ENCODE assay signal across 10 cellular contexts in the genomic region with DNA sequence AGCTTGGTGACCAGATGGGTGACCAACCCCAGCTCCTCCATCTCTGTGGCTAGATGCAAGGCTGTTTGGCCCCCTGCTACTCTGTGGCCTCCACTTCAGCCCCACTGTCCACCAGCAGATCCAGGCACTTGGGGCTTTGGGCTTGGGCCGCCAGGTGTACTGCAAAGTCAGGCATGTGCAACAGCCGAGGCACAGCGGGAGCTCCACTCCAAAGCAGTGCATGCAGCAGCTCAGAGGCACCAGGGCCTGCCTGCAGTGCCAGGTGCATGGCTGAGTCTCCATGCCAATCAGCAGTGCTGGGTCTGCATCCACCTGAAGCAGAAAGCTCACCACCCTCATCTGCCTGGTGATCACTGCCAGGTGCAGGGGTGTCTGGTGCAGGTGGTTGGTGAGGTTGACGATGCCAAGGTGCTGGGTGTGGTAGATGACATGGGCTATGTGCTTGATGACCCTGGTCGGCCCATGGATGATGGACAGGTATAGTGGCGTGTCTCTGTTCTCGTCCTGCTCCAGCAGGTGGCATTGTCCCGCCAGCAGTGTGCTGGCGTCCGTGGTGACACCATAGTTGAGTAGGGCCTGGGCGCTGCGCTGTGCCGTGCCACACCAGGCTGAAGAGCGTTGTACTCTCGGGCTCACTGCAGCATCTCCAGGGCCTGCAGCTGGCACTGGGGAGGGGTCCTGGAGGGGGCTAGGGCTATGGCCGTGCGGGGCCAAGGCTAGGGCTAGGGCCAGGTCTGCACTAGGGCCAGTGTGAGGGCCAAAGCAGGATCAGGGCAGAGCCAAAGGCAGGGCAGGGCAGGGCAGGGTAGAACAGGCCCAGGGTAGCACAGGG. TPM values are rescaled to one million over a fixed set of nuclear protein-coding genes. Genes with fewer than 3 reads are reported as not detected.
A peak's percentile ranks its signal among the peaks of the same experiment; 100 is the strongest.
DNase-seq lines count a peak whose midpoint lies in the region; ATAC-seq and TF ChIP-seq lines count a peak whose summit lies in the region.
"Had no signal": no experiment of that assay in that cellular context is flagged by ENCODE, and none has a peak within 500 bp of the region (broad histone marks: within the 10 kb centered on the region; RNA-seq: fewer than 3 reads in every experiment).

No MANE protein-coding gene starts in this region.

- peak; percentile 21 for DNase-seq in M059J (ENCODE audit: low read depth)
- DNase-seq in UCSD-AML1 (lab: John Stamatoyannopoulos, UW; ENCODE audit: unreplicated experiment), result peak; percentile 21
- peak; percentile 72 for DNase-seq in neural progenitor cell (ENCODE audit: low spot score)
- no peak for DNase-seq in AG08396 (ENCODE audit: low spot score)
- DNase-seq in retina, result no peak
- DNase-seq: stimulated activated naive CD4-positive, alpha-beta T cell had no signal

- H3F3A ChIP-seq in neural progenitor cell (ENCODE audit: low read depth), result no peaks in the 10 kb centered on the region

- no peaks in the 10 kb centered on the region for H3K4me1 ChIP-seq in neural progenitor cell

- peaks cover 2% of the 10 kb centered on the region for H3K36me3 Mint-ChIP-seq in neural progenitor cell

- H3K4me2 ChIP-seq in neural progenitor cell, result no peak overlapping the region

- H3K27me3 Mint-ChIP-seq in neural progenitor cell (ENCODE audit: insufficient read depth, low read depth), result no peaks in the 10 kb centered on the region

- H3K36me3 ChIP-seq in neural progenitor cell, result no peaks in the 10 kb centered on the region
- H3K36me3 ChIP-seq: cardiac muscle cell had no signal

- no peak overlapping the region for H3K4me3 ChIP-seq in neural progenitor cell
- H3K4me3 ChIP-seq: cardiac muscle cell had no signal

- H3K27me3 ChIP-seq in neural progenitor cell, result peaks cover 7% of the 10 kb centered on the region

- no peak overlapping the region for H3K27ac Mint-ChIP-seq in neural progenitor cell

- ATAC-seq in HG02642 (IDR thresholded peaks at IDR 0.05; ENCODE audit: poor library complexity, unreplicated experiment), result no peak
- no peak for ATAC-seq in HG02763 (IDR thresholded peaks at IDR 0.05; ENCODE audit: unreplicated experiment)

- no peaks in the 10 kb centered on the region for H3K4me1 Mint-ChIP-seq in neural progenitor cell

- no peaks in the 10 kb centered on the region for H3K9me3 ChIP-seq in neural progenitor cell (ENCODE audit: low read depth)

- peak overlapping the region; percentile 68 for H2AFZ ChIP-seq in neural progenitor cell (replicated peaks)

- peaks cover 6% of the 10 kb centered on the region for H3K9me3 Mint-ChIP-seq in neural progenitor cell

- TF ChIP-seq CTCF in GM12874 (IDR thresholded peaks at IDR 0.05; ENCODE audit: insufficient read depth, low read depth, low read length) (peak; percentile 56), neural progenitor cell (IDR thresholded peaks at IDR 0.05) (peak; percentile 55)

- H3K27ac ChIP-seq in neural progenitor cell, result no peak overlapping the region
- H3K27ac ChIP-seq: cardiac muscle cell had no signal

- no peak overlapping the region for H3K4me3 Mint-ChIP-seq in neural progenitor cell

- no peak overlapping the region for H3K9ac ChIP-seq in neural progenitor cell

- no peaks in the 10 kb centered on the region for H3K79me2 ChIP-seq in neural progenitor cell (ENCODE audit: low read depth)

- H4K20me1 ChIP-seq in neural progenitor cell (ENCODE audit: low read depth), result no peaks in the 10 kb centered on the region

RNA-seq across cellular contexts. Expression of gene ANKRD62, which starts 1.0 kb away (rescaled TPM):
- total RNA-seq in M059J (2014; rRNA removed; shearing (Covaris generic)), result not detected in 2 replicates
- total RNA-seq in neural progenitor cell (ENCODE audit: low replicate concordance), result 0.15 TPM in 1 of 2 replicates, not detected in the other
- total RNA-seq: cardiac muscle cell had no signal

Comparison
In these comparisons a context has a peak if more than half of its experiments do, and no peak if none do; other contexts are left out.
1. DNase-seq: peak in M059J (single experiment), UCSD-AML1 (single experiment) and neural progenitor cell (single experiment); none in AG08396 (single experiment) and retina (single experiment).